Comparison of ENCODE assay signal across 8 cellular contexts in the genomic region with DNA sequence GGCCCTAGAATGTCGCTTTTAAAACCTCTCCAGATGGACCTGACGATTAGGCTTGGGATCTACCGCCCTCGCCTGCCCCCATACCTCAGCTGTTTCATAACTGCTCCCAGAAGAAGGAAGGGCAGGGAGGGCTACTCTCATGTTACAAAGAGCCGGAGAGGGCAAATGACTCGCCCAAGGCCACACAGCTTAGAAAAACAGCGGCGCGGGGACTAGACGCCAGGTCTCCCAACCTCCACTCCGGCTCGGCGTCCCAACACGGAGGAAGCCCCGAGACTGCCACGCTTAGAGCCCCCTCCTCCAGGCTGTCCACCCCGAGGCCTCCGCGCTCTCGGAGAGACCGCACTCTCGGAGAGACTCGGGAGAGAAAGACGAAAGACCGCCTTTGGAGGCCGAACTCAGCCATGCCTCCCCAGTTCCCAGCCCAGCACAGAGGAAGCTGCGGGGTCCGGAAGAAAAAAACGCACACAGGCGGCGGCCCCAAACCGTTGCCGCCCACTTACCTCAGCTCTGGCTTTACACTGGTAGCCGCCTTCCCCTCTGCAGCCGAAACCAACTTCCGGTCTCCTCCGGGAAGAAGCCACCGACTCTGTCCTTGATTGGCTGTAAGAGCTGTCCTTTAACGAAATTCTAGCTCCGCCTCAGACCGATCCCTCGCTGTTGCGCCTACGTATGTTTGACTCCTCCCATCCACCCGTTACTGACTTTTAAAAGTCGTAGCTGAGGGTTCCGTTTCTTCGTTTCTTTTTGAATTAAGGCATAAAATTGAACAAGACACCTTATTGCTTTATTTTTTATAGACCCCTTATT. TPM values are rescaled to one million over a fixed set of nuclear protein-coding genes. Genes with fewer than 3 reads are reported as not detected.
A peak's percentile ranks its signal among the peaks of the same experiment; 100 is the strongest.
DNase-seq lines count a peak whose midpoint lies in the region; FAIRE-seq and TF ChIP-seq lines count a peak whose summit lies in the region.

A gene with protein sequence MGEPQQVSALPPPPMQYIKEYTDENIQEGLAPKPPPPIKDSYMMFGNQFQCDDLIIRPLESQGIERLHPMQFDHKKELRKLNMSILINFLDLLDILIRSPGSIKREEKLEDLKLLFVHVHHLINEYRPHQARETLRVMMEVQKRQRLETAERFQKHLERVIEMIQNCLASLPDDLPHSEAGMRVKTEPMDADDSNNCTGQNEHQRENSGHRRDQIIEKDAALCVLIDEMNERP (minus strand): TSS at position 549 of the 810 bp plus-strand sequence. CDS start 3,434 bp downstream, outside the sequence.

- no peaks in the 10 kb centered on the region for H3F3A ChIP-seq in Loucy (ENCODE audit: low read depth)

- H3K27me3 Mint-ChIP-seq in nephron (ENCODE audit: low read depth) = no peaks in the 10 kb centered on the region
- H3K27me3 Mint-ChIP-seq in stimulated activated naive CD8-positive, alpha-beta T cell treated with anti-CD3 and anti-CD28 coated beads, Interleukin-15, Interleukin-2, amounts not matched to agents 100 ng/mL and 50 ng/mL, for 24 hours = no peaks in the 10 kb centered on the region

- no peaks in the 10 kb centered on the region for H3K4me1 Mint-ChIP-seq in nephron
- H3K4me1 Mint-ChIP-seq in stimulated activated naive CD8-positive, alpha-beta T cell treated with anti-CD3 and anti-CD28 coated beads, Interleukin-15, Interleukin-2, amounts not matched to agents 100 ng/mL and 50 ng/mL, for 24 hours (ENCODE audit: low read depth) = peaks cover 57% of the 10 kb centered on the region

- no peaks in the 10 kb centered on the region for H3K36me3 ChIP-seq in Loucy (ENCODE audit: insufficient read depth, low read length)

- TF ChIP-seq POLR2A in H54 (IDR thresholded peaks at IDR 0.05; ENCODE audit: low read depth, low read length) = peak; percentile 62
- peak; percentile 89 for TF ChIP-seq POLR2A in Raji (IDR thresholded peaks at IDR 0.05; ENCODE audit: insufficient read depth, low read depth, low read length)

- H3K9me3 ChIP-seq in Loucy (ENCODE audit: insufficient read depth, low read depth, low read length) = no peaks in the 10 kb centered on the region

- peaks cover 6% of the 10 kb centered on the region for H3K9me3 Mint-ChIP-seq in nephron
- H3K9me3 Mint-ChIP-seq in stimulated activated naive CD8-positive, alpha-beta T cell treated with anti-CD3 and anti-CD28 coated beads, Interleukin-15, Interleukin-2, amounts not matched to agents 100 ng/mL and 50 ng/mL, for 24 hours = no peaks in the 10 kb centered on the region

- TF ChIP-seq CTCF in Loucy (conservative IDR thresholded peaks at IDR 0.05; ENCODE audit: low read length) = no peak
- no peak for TF ChIP-seq CTCF in fibroblast of the aortic adventitia (IDR thresholded peaks at IDR 0.05; ENCODE audit: insufficient read depth, low read length)
- no peak for TF ChIP-seq CTCF in nephron (IDR thresholded peaks at IDR 0.05; ENCODE audit: unreplicated experiment in 3 of 3)

- no peaks in the 10 kb centered on the region for H4K20me1 ChIP-seq in Loucy (ENCODE audit: insufficient read depth, low read length, poor library complexity, severe bottlenecking)

- peaks cover 4% of the 10 kb centered on the region for H3K4me1 ChIP-seq in Loucy (ENCODE audit: insufficient read depth, low read length, poor library complexity, severe bottlenecking)

- H3K79me2 ChIP-seq in Loucy (ENCODE audit: insufficient read depth, low read length) = peaks cover 24% of the 10 kb centered on the region

- no peaks in the 10 kb centered on the region for H3K9me2 ChIP-seq in Loucy (replicated peaks; ENCODE audit: low read depth, low read length)

- FAIRE-seq in H54 (lab: Jason Lieb, UNC) = peak; percentile 80

- DNase-seq in EL = peak; percentile 99
- peak; percentile 82 for DNase-seq in H54 (ENCODE audit: insufficient read length, low spot score)
- DNase-seq in activated T-helper 9 cell treated with anti-CD3 and anti-CD28 coated beads, Interleukin-2, amount 50 U/mL, for 16 hours (ENCODE audit: low read depth) = peak; percentile 82
- DNase-seq in fibroblast of the aortic adventitia (ENCODE audit: low read depth) = peak; percentile 100

- H3K36me3 Mint-ChIP-seq in nephron (ENCODE audit: low read depth) = peaks cover 32% of the 10 kb centered on the region
- peaks cover 29% of the 10 kb centered on the region for H3K36me3 Mint-ChIP-seq in stimulated activated naive CD8-positive, alpha-beta T cell treated with anti-CD3 and anti-CD28 coated beads, Interleukin-15, Interleukin-2, amounts not matched to agents 100 ng/mL and 50 ng/mL, for 24 hours (ENCODE audit: low read depth)

- peak within 1 kb of the TSS; percentile 79 to 93 (median 87) for H3K27ac Mint-ChIP-seq in nephron
- peak within 1 kb of the TSS; percentile 99 for H3K27ac Mint-ChIP-seq in stimulated activated naive CD8-positive, alpha-beta T cell treated with anti-CD3 and anti-CD28 coated beads, Interleukin-15, Interleukin-2, amounts not matched to agents 100 ng/mL and 50 ng/mL, for 24 hours

- peak within 1 kb of the TSS; percentile 93 to 96 (median 94) for H3K4me3 Mint-ChIP-seq in nephron
- H3K4me3 Mint-ChIP-seq in stimulated activated naive CD8-positive, alpha-beta T cell treated with anti-CD3 and anti-CD28 coated beads, Interleukin-15, Interleukin-2, amounts not matched to agents 100 ng/mL and 50 ng/mL, for 24 hours = peak within 1 kb of the TSS; percentile 95

- H3K4me3 ChIP-seq in Loucy (ENCODE audit: low read length, poor library complexity, severe bottlenecking) (peak within 1 kb of the TSS; percentile 97), fibroblast of the aortic adventitia (ENCODE audit: low read depth, low read length) (peak within 1 kb of the TSS; percentile 98)

- peak within 1 kb of the TSS; percentile 93 for H2AFZ ChIP-seq in Loucy (ENCODE audit: low read length)

- H3K9ac ChIP-seq in Loucy (ENCODE audit: low read depth, low read length, poor library complexity, severe bottlenecking) = peak within 1 kb of the TSS; percentile 97

- peaks cover 5% of the 10 kb centered on the region for H3K27me3 ChIP-seq in Loucy (ENCODE audit: insufficient read depth, low read length, poor library complexity, severe bottlenecking)

- H3K4me2 ChIP-seq in Loucy (ENCODE audit: low read depth, low read length, poor library complexity, severe bottlenecking) = peak within 1 kb of the TSS; percentile 76

RNA-seq across cellular contexts. Expression of the gene that starts here (rescaled TPM):
- total RNA-seq in fibroblast of the aortic adventitia (ENCODE audit: low replicate concordance) = 11.1 and 15.4 TPM in 2 replicates

Comparison
In these comparisons a context has a peak if more than half of its experiments do, and no peak if none do; other contexts are left out.
1. Peak in every context shown above with its lines: DNase-seq and H3K4me3 ChIP-seq.